In the genomic region with DNA sequence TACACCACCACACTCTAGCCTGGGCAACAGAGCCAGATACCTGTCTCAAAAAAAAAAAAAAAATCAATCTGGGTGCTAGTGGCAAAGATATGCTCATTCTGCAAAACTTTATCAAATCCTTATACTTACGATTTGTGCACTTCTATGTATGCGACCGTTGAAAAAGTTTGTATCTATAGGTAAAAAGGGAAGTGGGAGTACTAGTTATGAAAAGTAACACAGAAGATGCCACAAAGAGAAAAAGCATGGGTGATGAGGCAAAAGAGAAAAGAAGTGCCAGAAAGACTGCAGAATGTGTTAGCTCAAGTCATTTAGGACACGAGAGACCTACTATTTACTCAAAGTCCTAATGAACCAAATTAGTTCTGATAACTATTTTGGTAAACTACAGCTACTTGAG, we compare ENCODE assay signal across 14 cellular contexts.
A peak's percentile ranks its signal among the peaks of the same experiment; 100 is the strongest.
DNase-seq lines count a peak whose midpoint lies in the region; ATAC-seq lines count a peak whose summit lies in the region.
"Had no signal": no experiment of that assay in that cellular context is flagged by ENCODE, and none has a peak within 500 bp of the region (broad histone marks: within the 10 kb centered on the region; RNA-seq: fewer than 3 reads in every experiment).

No MANE protein-coding gene starts in this region.

- H3K36me3 Mint-ChIP-seq in memory B cell, result peaks cover 17% of the 10 kb centered on the region
- H3K36me3 Mint-ChIP-seq in stimulated activated effector memory CD8-positive, alpha-beta T cell treated with anti-CD3 and anti-CD28 coated beads, Interleukin-12 subunit alpha, Interleukin-12 subunit beta, amount 100 ng/mL, for 72 hours, result peaks cover 100% of the 10 kb centered on the region

- peaks cover 1% of the 10 kb centered on the region for H3K9me3 Mint-ChIP-seq in memory B cell
- no peaks in the 10 kb centered on the region for H3K9me3 Mint-ChIP-seq in stimulated activated effector memory CD8-positive, alpha-beta T cell treated with anti-CD3 and anti-CD28 coated beads, Interleukin-12 subunit alpha, Interleukin-12 subunit beta, amount 100 ng/mL, for 72 hours
- H3K9me3 Mint-ChIP-seq: activated CD4-positive, alpha-beta memory T cell treated with anti-CD3 and anti-CD28 coated beads for 36 hours; neural crest cell had no signal

- peak overlapping the region; percentile 45 for H3K4me3 Mint-ChIP-seq in memory B cell
- H3K4me3 Mint-ChIP-seq in stimulated activated effector memory CD8-positive, alpha-beta T cell treated with anti-CD3 and anti-CD28 coated beads, Interleukin-12 subunit alpha, Interleukin-12 subunit beta, amount 100 ng/mL, for 72 hours, result no peak overlapping the region
- H3K4me3 Mint-ChIP-seq: activated CD4-positive, alpha-beta memory T cell treated with anti-CD3 and anti-CD28 coated beads for 36 hours; T-helper 17 cell had no signal

- ATAC-seq in GM18861 (IDR thresholded peaks at IDR 0.05; ENCODE audit: unreplicated experiment) (peak; percentile 41), GM21447 (IDR thresholded peaks at IDR 0.05; ENCODE audit: unreplicated experiment) (peak; percentile 50), HG03354 (IDR thresholded peaks at IDR 0.05; ENCODE audit: poor library complexity, severe bottlenecking, unreplicated experiment) (peak; percentile 50), memory B cell (ENCODE audit: low read depth) (peak; percentile 69)
- no peak for ATAC-seq in stimulated activated effector memory CD8-positive, alpha-beta T cell treated with anti-CD3 and anti-CD28 coated beads, Interleukin-12 subunit alpha, Interleukin-12 subunit beta, amount 100 ng/mL, for 72 hours
- ATAC-seq: Panc1 had no signal

- no peaks in the 10 kb centered on the region for H3K27me3 Mint-ChIP-seq in memory B cell
- H3K27me3 Mint-ChIP-seq: activated CD4-positive, alpha-beta memory T cell treated with anti-CD3 and anti-CD28 coated beads for 36 hours; T-helper 17 cell had no signal

- H3K4me1 Mint-ChIP-seq in memory B cell, result peaks cover 52% of the 10 kb centered on the region
- peaks cover 83% of the 10 kb centered on the region for H3K4me1 Mint-ChIP-seq in stimulated activated effector memory CD8-positive, alpha-beta T cell treated with anti-CD3 and anti-CD28 coated beads, Interleukin-12 subunit alpha, Interleukin-12 subunit beta, amount 100 ng/mL, for 72 hours

- no peak overlapping the region for H3K27ac Mint-ChIP-seq in memory B cell
- H3K27ac Mint-ChIP-seq in stimulated activated effector memory CD8-positive, alpha-beta T cell treated with anti-CD3 and anti-CD28 coated beads, Interleukin-12 subunit alpha, Interleukin-12 subunit beta, amount 100 ng/mL, for 72 hours, result no peak overlapping the region
- H3K27ac Mint-ChIP-seq: activated CD4-positive, alpha-beta memory T cell treated with anti-CD3 and anti-CD28 coated beads for 36 hours; T-helper 17 cell had no signal

- DNase-seq in memory B cell (ENCODE audit: low spot score in 2 of 2), result no peak
- no peak for DNase-seq in NCI-H524 treated with DMSO at 0.1 percent for 48 hours (lab: John Stamatoyannopoulos, UW)
- DNase-seq in NCI-H1048 (lab: John Stamatoyannopoulos, UW), result no peak
- DNase-seq in stimulated activated effector memory CD8-positive, alpha-beta T cell treated with anti-CD3 and anti-CD28 coated beads, Interleukin-12 subunit alpha, Interleukin-12 subunit beta, amount 100 ng/mL, for 72 hours (ENCODE audit: low spot score in 2 of 2), result no peak
- DNase-seq: activated CD4-positive, alpha-beta memory T cell treated with anti-CD3 and anti-CD28 coated beads for 36 hours; activated naive CD4-positive, alpha-beta T cell treated with Interleukin-2 at 50 U/mL for 16 hours; caudate nucleus; GM23248; T-helper 17 cell had no signal
